ENCODE assay signal across 17 cellular contexts in genomic region chr5:35404701-35405100, GRCh38.
"Had no signal": no experiment of that assay in that cellular context is flagged by ENCODE, and none has a peak within 500 bp of the region (broad histone marks: within the 10 kb centered on the region; RNA-seq: fewer than 3 reads in every experiment).

No MANE protein-coding gene starts in this region.

- H3K4me2 ChIP-seq: smooth muscle cell had no signal

- DNase-seq: activated CD4-positive, alpha-beta memory T cell treated with anti-CD3 and anti-CD28 coated beads for 36 hours; activated CD4-positive, CD25-positive, alpha-beta regulatory T cell treated with anti-CD3 and anti-CD28 coated beads, Interleukin-2, amount 50 U/mL, for 72 hours; activated effector memory CD4-positive, alpha-beta T cell treated with Interleukin-2 at 50 U/mL for 16 hours; activated T-cell treated with anti-CD3 and anti-CD28 coated beads, Interleukin-2, amount 50 U/mL, for 24 hours; amniotic stem cell; dorsolateral prefrontal cortex; erythroblast; left cardiac atrium; lower lobe of right lung; nephron progenitor cell; right cardiac atrium; stomach; T-helper 9 cell; testis had no signal

- H3K4me3 ChIP-seq: dorsolateral prefrontal cortex, gastroesophageal sphincter, lower lobe of right lung, prostate gland, smooth muscle cell, stomach, testis had no signal

- H3K4me1 ChIP-seq: gastroesophageal sphincter, lower lobe of right lung, prostate gland, stomach, testis had no signal

- ATAC-seq: gastroesophageal sphincter, left cardiac atrium, lower lobe of right lung, right cardiac atrium had no signal

- H3K27me3 ChIP-seq: gastroesophageal sphincter, stomach, testis had no signal

- H3K27ac ChIP-seq: dorsolateral prefrontal cortex, gastroesophageal sphincter, lower lobe of right lung, prostate gland, stomach, testis had no signal

- H3K36me3 ChIP-seq: gastroesophageal sphincter, lower lobe of right lung, prostate gland, stomach had no signal

- H3K9me3 ChIP-seq: gastroesophageal sphincter, lower lobe of right lung, prostate gland, stomach, testis had no signal
